In the genomic region with DNA sequence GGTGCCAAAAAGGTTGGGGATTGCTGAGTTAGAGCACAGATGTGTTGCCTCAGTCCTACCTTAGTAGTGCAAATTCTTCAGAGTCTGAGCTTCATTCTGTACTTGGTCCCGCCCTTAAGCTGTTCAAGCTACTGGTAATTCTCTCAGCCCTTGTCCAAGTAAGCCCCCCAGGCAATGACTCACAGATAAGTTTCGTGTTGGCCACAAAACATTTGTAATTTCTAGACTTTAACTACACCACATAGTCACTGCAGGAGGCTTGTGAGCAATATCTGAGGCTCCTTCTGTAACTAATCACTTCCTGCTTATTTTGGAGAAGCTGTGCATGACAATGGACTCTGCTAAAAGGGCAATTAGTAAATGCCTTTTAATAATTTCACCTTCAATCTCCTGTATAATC, we compare ENCODE assay signal across 11 cellular contexts.
DNase-seq lines count a peak whose midpoint lies in the region; ATAC-seq and TF ChIP-seq lines count a peak whose summit lies in the region.
"Had no signal": no experiment of that assay in that cellular context is flagged by ENCODE, and none has a peak within 500 bp of the region (broad histone marks: within the 10 kb centered on the region; RNA-seq: fewer than 3 reads in every experiment).

No MANE protein-coding gene starts in this region.

- ATAC-seq in GM18907 (IDR thresholded peaks at IDR 0.05; ENCODE audit: unreplicated experiment) = no peak

- H3K4me1 ChIP-seq in A673 (ENCODE audit: insufficient read depth, low read length, poor library complexity, severe bottlenecking) (peaks cover 17% of the 10 kb centered on the region), colonic mucosa (no peaks in the 10 kb centered on the region)

- H3K27me3 Mint-ChIP-seq in endothelial cell (ENCODE audit: unreplicated experiment) = no peaks in the 10 kb centered on the region
- H3K27me3 Mint-ChIP-seq: B cell had no signal

- no peaks in the 10 kb centered on the region for H3K27me3 ChIP-seq in A673 (replicated peaks; ENCODE audit: insufficient read depth, low read depth, low read length, poor library complexity)
- H3K27me3 ChIP-seq in colonic mucosa = no peaks in the 10 kb centered on the region

- no peaks in the 10 kb centered on the region for H3K36me3 Mint-ChIP-seq in endothelial cell (ENCODE audit: low read depth, unreplicated experiment)

- CTCF ChIA-PET in A673 (lab: Charles Lee) = no interaction called here

- TF ChIP-seq CTCF in A673 (conservative IDR thresholded peaks at IDR 0.05; ENCODE audit: low read depth, low read length) (no peak), fibroblast of the aortic adventitia (IDR thresholded peaks at IDR 0.05; ENCODE audit: insufficient read depth, low read length) (no peak), endothelial cell (IDR thresholded peaks at IDR 0.05; ENCODE audit: unreplicated experiment) (no peak), colonic mucosa (IDR thresholded peaks at IDR 0.05) (no peak)

- H3K27ac Mint-ChIP-seq in endothelial cell (ENCODE audit: unreplicated experiment) = no peak overlapping the region
- H3K27ac Mint-ChIP-seq: activated T-helper 2 cell treated with anti-CD3 and anti-CD28 coated beads, Interferon-gamma antibody, Interleukin-2, Interleukin-4, amounts not matched to agents 10 μg/mL and 5 μg/mL and 100 μg/mL, durations not matched to agents 14 hours and 24 hours and 36 hours; B cell had no signal

- H3K4me3 ChIP-seq in A673 (ENCODE audit: low read depth, low read length, poor library complexity, severe bottlenecking) = no peak overlapping the region
- H3K4me3 ChIP-seq in fibroblast of the aortic adventitia (ENCODE audit: low read depth, low read length) = no peak overlapping the region
- no peak overlapping the region for H3K4me3 ChIP-seq in colonic mucosa

- H3K36me3 ChIP-seq in A673 (ENCODE audit: insufficient read depth, low read length, poor library complexity, severe bottlenecking) (no peaks in the 10 kb centered on the region), colonic mucosa (no peaks in the 10 kb centered on the region)

- no TSS peak for BruUV-seq in A673 (replicated peaks; lab: Mats Ljungman, UMichigan)

- in situ Hi-C loops in SK-MEL-5 (cut with HindIII; ENCODE audit: low pct_unique_long_range_greater_than_20kb, low sequenced_read_pairs) = no loop called here

- no peak overlapping the region for H3K9ac ChIP-seq in colonic mucosa (ENCODE audit: low read depth in 2 of 2, low read length in 2 of 2)

- intact Hi-C loops in A673 (cut with micrococcal nuclease; ENCODE audit: unreplicated experiment) = loop anchor here (10.0 kb wide), 1 partner anchor 284 kb away; no protein-coding TSS in a partner anchor
- intact Hi-C loops in colonic mucosa (cut with DNase I) = no loop called here

- H3K27ac ChIP-seq in A673 (ENCODE audit: low read depth, low read length, poor library complexity, severe bottlenecking) (no peak overlapping the region), colonic mucosa (no peak overlapping the region)

- peaks cover 10% of the 10 kb centered on the region for H3K4me1 Mint-ChIP-seq in endothelial cell (ENCODE audit: unreplicated experiment)
- H3K4me1 Mint-ChIP-seq: B cell had no signal

- no peak overlapping the region for H3K4me3 Mint-ChIP-seq in endothelial cell (ENCODE audit: unreplicated experiment)
- H3K4me3 Mint-ChIP-seq: B cell had no signal

- H3K9me3 Mint-ChIP-seq in endothelial cell (ENCODE audit: unreplicated experiment) = no peaks in the 10 kb centered on the region

- DNase-seq in A673 (ENCODE audit: low spot score) = peak; percentile 97
- DNase-seq in HS-5 (ENCODE audit: low read depth) = peak; percentile 77
- DNase-seq in SK-MEL-5 (ENCODE audit: low read depth, low spot score) = peak; percentile 48
- peak; percentile 89 for DNase-seq in fibroblast of the aortic adventitia (ENCODE audit: low read depth)
- DNase-seq in endothelial cell (ENCODE audit: low spot score) = no peak
- DNase-seq in colonic mucosa = no peak
- DNase-seq in NCI-H510A (lab: John Stamatoyannopoulos, UW) = no peak
- DNase-seq: T-helper 1 cell had no signal

- POLR2A ChIA-PET in A673 (lab: Charles Lee; ENCODE audit: low non-redundant PET) = no interaction called here

- H3K9me3 ChIP-seq in A673 (ENCODE audit: low read depth, low read length, poor library complexity, severe bottlenecking) (no peaks in the 10 kb centered on the region), colonic mucosa (no peaks in the 10 kb centered on the region)

Comparison
In these comparisons a context has a peak if more than half of its experiments do, and no peak if none do; other contexts are left out.
1. DNase-seq: peak in A673 (single experiment), HS-5 (single experiment), SK-MEL-5 (single experiment) and fibroblast of the aortic adventitia (single experiment); none in endothelial cell (single experiment), colonic mucosa (single experiment) and NCI-H510A (single experiment).